ENCODE assay signal across 1 cellular context in the genomic region with DNA sequence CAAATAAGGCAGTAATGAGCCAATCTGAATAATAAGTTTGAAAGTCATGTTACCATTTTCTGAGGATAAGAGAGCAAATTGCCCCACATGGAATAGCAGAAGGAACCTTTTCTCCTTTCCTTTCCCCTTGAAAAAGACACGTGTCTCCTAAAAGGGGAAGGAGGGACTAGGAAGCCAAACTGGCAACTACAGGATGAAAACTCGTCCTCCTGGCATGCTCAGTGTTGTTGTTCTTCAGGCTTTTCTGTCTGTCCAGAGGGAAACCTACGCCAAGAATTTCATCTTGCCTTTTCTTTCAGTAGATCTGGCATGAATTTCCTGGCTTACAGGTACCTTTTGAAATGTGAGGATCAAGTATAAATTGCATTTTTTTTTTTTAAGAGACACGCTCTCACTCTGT.
TF ChIP-seq lines count a peak whose summit lies in the region.

No MANE protein-coding gene starts in this region.

TF ChIP-seq in SK-N-SH, 30 proteins besides CTCF, POLR2A, EP300 and RAD21 (continued from another document):
- TF ChIP-seq NFIC (IDR thresholded peaks at IDR 0.05; ENCODE audit: borderline replicate concordance) (no peak; the same call in 1 of the 2 replicates), TCF12 (IDR thresholded peaks at IDR 0.05) (no peak), TEAD4 (IDR thresholded peaks at IDR 0.05; ENCODE audit: borderline replicate concordance, insufficient read depth) (no peak), TAF1 (IDR thresholded peaks at IDR 0.05; ENCODE audit: borderline replicate concordance, low read depth, low read length) (no peak), RXRA (IDR thresholded peaks at IDR 0.05; ENCODE audit: borderline replicate concordance, low read depth) (no peak), RCOR1 (IDR thresholded peaks at IDR 0.05; ENCODE audit: low read length) (no peak), SMC3 (IDR thresholded peaks at IDR 0.05; ENCODE audit: low read depth, low read length) (no peak), EZH2phosphoT487 (IDR thresholded peaks at IDR 0.05; ENCODE audit: borderline replicate concordance, low read depth) (no peak), FOXJ3 (CRISPR knock-in tag; IDR thresholded peaks at IDR 0.05) (no peak)
- TF ChIP-seq, protein P1, sequence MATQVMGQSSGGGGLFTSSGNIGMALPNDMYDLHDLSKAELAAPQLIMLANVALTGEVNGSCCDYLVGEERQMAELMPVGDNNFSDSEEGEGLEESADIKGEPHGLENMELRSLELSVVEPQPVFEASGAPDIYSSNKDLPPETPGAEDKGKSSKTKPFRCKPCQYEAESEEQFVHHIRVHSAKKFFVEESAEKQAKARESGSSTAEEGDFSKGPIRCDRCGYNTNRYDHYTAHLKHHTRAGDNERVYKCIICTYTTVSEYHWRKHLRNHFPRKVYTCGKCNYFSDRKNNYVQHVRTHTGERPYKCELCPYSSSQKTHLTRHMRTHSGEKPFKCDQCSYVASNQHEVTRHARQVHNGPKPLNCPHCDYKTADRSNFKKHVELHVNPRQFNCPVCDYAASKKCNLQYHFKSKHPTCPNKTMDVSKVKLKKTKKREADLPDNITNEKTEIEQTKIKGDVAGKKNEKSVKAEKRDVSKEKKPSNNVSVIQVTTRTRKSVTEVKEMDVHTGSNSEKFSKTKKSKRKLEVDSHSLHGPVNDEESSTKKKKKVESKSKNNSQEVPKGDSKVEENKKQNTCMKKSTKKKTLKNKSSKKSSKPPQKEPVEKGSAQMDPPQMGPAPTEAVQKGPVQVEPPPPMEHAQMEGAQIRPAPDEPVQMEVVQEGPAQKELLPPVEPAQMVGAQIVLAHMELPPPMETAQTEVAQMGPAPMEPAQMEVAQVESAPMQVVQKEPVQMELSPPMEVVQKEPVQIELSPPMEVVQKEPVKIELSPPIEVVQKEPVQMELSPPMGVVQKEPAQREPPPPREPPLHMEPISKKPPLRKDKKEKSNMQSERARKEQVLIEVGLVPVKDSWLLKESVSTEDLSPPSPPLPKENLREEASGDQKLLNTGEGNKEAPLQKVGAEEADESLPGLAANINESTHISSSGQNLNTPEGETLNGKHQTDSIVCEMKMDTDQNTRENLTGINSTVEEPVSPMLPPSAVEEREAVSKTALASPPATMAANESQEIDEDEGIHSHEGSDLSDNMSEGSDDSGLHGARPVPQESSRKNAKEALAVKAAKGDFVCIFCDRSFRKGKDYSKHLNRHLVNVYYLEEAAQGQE (IDR thresholded peaks at IDR 0.05; ENCODE audit: low read depth, low read length), result no peak
- TF ChIP-seq, protein P2, sequence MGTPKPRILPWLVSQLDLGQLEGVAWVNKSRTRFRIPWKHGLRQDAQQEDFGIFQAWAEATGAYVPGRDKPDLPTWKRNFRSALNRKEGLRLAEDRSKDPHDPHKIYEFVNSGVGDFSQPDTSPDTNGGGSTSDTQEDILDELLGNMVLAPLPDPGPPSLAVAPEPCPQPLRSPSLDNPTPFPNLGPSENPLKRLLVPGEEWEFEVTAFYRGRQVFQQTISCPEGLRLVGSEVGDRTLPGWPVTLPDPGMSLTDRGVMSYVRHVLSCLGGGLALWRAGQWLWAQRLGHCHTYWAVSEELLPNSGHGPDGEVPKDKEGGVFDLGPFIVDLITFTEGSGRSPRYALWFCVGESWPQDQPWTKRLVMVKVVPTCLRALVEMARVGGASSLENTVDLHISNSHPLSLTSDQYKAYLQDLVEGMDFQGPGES (IDR thresholded peaks at IDR 0.05; ENCODE audit: low read depth, low read length), result no peak
- TF ChIP-seq, protein P3, sequence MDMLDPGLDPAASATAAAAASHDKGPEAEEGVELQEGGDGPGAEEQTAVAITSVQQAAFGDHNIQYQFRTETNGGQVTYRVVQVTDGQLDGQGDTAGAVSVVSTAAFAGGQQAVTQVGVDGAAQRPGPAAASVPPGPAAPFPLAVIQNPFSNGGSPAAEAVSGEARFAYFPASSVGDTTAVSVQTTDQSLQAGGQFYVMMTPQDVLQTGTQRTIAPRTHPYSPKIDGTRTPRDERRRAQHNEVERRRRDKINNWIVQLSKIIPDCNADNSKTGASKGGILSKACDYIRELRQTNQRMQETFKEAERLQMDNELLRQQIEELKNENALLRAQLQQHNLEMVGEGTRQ (IDR thresholded peaks at IDR 0.05; ENCODE audit: borderline replicate concordance, low read depth, low read length), result no peak
- TF ChIP-seq, protein P4, sequence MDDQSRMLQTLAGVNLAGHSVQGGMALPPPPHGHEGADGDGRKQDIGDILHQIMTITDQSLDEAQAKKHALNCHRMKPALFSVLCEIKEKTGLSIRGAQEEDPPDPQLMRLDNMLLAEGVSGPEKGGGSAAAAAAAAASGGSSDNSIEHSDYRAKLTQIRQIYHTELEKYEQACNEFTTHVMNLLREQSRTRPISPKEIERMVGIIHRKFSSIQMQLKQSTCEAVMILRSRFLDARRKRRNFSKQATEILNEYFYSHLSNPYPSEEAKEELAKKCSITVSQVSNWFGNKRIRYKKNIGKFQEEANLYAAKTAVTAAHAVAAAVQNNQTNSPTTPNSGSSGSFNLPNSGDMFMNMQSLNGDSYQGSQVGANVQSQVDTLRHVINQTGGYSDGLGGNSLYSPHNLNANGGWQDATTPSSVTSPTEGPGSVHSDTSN (IDR thresholded peaks at IDR 0.05), result no peak
